In the genomic region with DNA sequence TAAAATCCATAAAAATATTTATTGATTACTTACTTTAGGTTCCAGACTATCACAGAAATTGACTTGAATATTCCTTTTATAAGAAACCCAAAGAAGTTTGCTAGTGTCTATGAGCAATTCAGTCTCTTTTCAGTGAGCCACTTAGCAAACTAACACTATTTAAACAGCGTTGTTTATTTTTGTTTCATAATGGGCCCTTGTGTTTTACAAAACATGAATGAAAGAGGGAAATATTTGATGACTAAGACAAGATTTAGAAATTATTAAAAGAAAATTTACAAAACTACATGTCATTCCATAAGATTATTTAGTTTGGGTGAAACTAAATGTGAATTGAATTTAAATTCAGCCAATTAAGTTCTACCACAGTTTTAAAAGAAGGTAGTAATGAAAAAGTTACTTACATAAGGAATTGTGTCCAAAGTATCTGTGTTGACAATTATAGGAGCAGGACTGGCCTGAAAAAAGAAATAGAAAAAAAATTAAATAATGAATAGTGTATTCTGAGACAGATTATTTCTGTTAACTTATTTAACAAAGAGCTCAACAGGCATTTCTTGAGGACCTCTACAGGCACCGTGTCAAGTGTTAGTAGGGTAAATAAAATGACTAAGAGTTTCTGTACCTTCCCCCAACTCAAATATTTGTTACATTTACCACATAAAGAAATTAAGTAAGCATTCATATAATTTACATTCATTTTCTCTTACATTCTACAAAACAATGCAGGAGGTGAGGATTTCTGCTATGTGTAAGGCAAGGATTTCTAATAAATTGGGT, we compare ENCODE assay signal across 21 cellular contexts.
"Had no signal": no experiment of that assay in that cellular context is flagged by ENCODE, and none has a peak within 500 bp of the region (broad histone marks: within the 10 kb centered on the region; RNA-seq: fewer than 3 reads in every experiment).

No MANE protein-coding gene starts in this region.

- H3K36me3 ChIP-seq: cardiac muscle cell, heart left ventricle, neural progenitor cell had no signal

- H3K4me1 ChIP-seq: neural progenitor cell had no signal

- DNase-seq: activated CD4-positive, alpha-beta memory T cell treated with anti-CD3 and anti-CD28 coated beads, Interleukin-2, amount 10 ng/mL, durations not matched to agents 7 days and 5 days; activated CD4-positive, alpha-beta T cell treated with anti-CD3 and anti-CD28 coated beads for 48 hours; activated gamma-delta T cell; activated naive CD4-positive, alpha-beta T cell treated with anti-CD3 and anti-CD28 coated beads, Interleukin-2, amount 50 U/mL, for 16 hours; activated naive CD8-positive, alpha-beta T cell treated with anti-CD3 and anti-CD28 coated beads, Interleukin-2, amount 50 U/mL, for 24 hours; cortex of kidney; heart left ventricle; islet precursor cell; left colon; mammary epithelial cell; naive thymus-derived CD8-positive, alpha-beta T cell; posterior cingulate gyrus; small intestine; stimulated activated CD4-positive, alpha-beta T cell treated with anti-CD3 and anti-CD28 coated beads, Interleukin-2, amount 100 ng/mL, for 24 hours; T-helper 17 cell; testis had no signal

- H3K27ac ChIP-seq: cardiac muscle cell, epithelial cell of prostate, heart left ventricle, neural progenitor cell had no signal

- ATAC-seq: activated naive CD8-positive, alpha-beta T cell treated with anti-CD3 and anti-CD28 coated beads, Interleukin-2, amount 50 U/mL, for 24 hours; heart left ventricle; left colon; naive thymus-derived CD8-positive, alpha-beta T cell; sciatic nerve; stimulated activated memory B cell treated with anti-CD40 and anti-IgM and Interleukin-4, amounts not matched to agents 10 μg/mL and 1 μg/mL and 100 μg/mL, for 72 hours; T-helper 17 cell had no signal

- H3K27me3 ChIP-seq: cardiac muscle cell, heart left ventricle, neural progenitor cell, testis had no signal

- H3K4me3 ChIP-seq: cardiac muscle cell, heart left ventricle, neural progenitor cell, testis had no signal

- H3K9me3 ChIP-seq: heart left ventricle, testis had no signal
